Comparison of ENCODE assay signal across 2 cellular contexts in the genomic region with DNA sequence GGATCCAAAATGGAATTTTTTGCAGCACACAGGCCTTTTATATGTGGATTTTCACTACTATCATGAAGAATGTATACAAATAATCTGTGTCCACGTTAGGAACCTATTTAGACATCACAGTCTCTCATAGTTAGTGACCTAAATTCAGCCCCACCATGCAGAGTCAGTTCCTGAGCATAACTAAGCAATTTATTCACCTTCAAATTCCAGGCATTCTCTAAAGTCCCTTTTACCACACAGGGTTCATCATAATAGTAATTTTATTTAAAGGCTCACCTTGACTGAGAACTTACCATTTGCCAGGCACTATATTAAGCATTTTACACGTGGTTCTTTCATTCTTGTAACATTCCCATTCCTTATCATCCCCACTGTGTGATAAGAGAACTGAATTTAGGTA.
A peak's percentile ranks its signal among the peaks of the same experiment; 100 is the strongest.
TF ChIP-seq lines count a peak whose summit lies in the region.

No MANE protein-coding gene starts in this region.

TF ChIP-seq in GM23338, 12 proteins besides CTCF, POLR2A, EP300 and RAD21 (continues in another document):
- TF ChIP-seq, protein P1, sequence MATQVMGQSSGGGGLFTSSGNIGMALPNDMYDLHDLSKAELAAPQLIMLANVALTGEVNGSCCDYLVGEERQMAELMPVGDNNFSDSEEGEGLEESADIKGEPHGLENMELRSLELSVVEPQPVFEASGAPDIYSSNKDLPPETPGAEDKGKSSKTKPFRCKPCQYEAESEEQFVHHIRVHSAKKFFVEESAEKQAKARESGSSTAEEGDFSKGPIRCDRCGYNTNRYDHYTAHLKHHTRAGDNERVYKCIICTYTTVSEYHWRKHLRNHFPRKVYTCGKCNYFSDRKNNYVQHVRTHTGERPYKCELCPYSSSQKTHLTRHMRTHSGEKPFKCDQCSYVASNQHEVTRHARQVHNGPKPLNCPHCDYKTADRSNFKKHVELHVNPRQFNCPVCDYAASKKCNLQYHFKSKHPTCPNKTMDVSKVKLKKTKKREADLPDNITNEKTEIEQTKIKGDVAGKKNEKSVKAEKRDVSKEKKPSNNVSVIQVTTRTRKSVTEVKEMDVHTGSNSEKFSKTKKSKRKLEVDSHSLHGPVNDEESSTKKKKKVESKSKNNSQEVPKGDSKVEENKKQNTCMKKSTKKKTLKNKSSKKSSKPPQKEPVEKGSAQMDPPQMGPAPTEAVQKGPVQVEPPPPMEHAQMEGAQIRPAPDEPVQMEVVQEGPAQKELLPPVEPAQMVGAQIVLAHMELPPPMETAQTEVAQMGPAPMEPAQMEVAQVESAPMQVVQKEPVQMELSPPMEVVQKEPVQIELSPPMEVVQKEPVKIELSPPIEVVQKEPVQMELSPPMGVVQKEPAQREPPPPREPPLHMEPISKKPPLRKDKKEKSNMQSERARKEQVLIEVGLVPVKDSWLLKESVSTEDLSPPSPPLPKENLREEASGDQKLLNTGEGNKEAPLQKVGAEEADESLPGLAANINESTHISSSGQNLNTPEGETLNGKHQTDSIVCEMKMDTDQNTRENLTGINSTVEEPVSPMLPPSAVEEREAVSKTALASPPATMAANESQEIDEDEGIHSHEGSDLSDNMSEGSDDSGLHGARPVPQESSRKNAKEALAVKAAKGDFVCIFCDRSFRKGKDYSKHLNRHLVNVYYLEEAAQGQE (IDR thresholded peaks at IDR 0.05; ENCODE audit: unreplicated experiment) = no peak
- TF ChIP-seq, protein P2, sequence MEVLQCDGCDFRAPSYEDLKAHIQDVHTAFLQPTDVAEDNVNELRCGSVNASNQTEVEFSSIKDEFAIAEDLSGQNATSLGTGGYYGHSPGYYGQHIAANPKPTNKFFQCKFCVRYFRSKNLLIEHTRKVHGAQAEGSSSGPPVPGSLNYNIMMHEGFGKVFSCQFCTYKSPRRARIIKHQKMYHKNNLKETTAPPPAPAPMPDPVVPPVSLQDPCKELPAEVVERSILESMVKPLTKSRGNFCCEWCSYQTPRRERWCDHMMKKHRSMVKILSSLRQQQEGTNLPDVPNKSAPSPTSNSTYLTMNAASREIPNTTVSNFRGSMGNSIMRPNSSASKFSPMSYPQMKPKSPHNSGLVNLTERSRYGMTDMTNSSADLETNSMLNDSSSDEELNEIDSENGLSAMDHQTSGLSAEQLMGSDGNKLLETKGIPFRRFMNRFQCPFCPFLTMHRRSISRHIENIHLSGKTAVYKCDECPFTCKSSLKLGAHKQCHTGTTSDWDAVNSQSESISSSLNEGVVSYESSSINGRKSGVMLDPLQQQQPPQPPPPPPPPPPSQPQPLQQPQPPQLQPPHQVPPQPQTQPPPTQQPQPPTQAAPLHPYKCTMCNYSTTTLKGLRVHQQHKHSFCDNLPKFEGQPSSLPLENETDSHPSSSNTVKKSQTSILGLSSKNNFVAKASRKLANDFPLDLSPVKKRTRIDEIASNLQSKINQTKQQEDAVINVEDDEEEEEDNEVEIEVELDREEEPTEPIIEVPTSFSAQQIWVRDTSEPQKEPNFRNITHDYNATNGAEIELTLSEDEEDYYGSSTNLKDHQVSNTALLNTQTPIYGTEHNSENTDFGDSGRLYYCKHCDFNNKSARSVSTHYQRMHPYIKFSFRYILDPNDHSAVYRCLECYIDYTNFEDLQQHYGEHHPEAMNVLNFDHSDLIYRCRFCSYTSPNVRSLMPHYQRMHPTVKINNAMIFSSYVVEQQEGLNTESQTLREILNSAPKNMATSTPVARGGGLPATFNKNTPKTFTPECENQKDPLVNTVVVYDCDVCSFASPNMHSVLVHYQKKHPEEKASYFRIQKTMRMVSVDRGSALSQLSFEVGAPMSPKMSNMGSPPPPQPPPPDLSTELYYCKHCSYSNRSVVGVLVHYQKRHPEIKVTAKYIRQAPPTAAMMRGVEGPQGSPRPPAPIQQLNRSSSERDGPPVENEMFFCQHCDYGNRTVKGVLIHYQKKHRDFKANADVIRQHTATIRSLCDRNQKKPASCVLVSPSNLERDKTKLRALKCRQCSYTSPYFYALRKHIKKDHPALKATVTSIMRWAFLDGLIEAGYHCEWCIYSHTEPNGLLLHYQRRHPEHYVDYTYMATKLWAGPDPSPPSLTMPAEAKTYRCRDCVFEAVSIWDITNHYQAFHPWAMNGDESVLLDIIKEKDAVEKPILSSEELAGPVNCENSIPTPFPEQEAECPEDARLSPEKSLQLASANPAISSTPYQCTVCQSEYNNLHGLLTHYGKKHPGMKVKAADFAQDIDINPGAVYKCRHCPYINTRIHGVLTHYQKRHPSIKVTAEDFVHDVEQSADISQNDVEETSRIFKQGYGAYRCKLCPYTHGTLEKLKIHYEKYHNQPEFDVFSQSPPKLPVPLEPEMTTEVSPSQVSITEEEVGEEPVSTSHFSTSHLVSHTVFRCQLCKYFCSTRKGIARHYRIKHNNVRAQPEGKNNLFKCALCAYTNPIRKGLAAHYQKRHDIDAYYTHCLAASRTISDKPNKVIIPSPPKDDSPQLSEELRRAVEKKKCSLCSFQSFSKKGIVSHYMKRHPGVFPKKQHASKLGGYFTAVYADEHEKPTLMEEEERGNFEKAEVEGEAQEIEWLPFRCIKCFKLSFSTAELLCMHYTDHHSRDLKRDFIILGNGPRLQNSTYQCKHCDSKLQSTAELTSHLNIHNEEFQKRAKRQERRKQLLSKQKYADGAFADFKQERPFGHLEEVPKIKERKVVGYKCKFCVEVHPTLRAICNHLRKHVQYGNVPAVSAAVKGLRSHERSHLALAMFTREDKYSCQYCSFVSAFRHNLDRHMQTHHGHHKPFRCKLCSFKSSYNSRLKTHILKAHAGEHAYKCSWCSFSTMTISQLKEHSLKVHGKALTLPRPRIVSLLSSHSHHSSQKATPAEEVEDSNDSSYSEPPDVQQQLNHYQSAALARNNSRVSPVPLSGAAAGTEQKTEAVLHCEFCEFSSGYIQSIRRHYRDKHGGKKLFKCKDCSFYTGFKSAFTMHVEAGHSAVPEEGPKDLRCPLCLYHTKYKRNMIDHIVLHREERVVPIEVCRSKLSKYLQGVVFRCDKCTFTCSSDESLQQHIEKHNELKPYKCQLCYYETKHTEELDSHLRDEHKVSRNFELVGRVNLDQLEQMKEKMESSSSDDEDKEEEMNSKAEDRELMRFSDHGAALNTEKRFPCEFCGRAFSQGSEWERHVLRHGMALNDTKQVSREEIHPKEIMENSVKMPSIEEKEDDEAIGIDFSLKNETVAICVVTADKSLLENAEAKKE (CRISPR knock-in tag; IDR thresholded peaks at IDR 0.05) = no peak
- TF ChIP-seq CREB1 (CRISPR knock-in tag; IDR thresholded peaks at IDR 0.05; ENCODE audit: low read depth) (no peak), EZH2phosphoT487 (IDR thresholded peaks at IDR 0.05; ENCODE audit: unreplicated experiment) (no peak), JUNB (IDR thresholded peaks at IDR 0.05; ENCODE audit: unreplicated experiment) (no peak), ZNF331 (CRISPR knock-in tag; IDR thresholded peaks at IDR 0.05; ENCODE audit: low read depth) (no peak), EZH2 (IDR thresholded peaks at IDR 0.05; ENCODE audit: low read depth, unreplicated experiment) (no peak), STAT1 (IDR thresholded peaks at IDR 0.05; ENCODE audit: unreplicated experiment) (no peak), NANOG (IDR thresholded peaks at IDR 0.05; ENCODE audit: borderline replicate concordance) (no peak)
- TF ChIP-seq, protein P3, sequence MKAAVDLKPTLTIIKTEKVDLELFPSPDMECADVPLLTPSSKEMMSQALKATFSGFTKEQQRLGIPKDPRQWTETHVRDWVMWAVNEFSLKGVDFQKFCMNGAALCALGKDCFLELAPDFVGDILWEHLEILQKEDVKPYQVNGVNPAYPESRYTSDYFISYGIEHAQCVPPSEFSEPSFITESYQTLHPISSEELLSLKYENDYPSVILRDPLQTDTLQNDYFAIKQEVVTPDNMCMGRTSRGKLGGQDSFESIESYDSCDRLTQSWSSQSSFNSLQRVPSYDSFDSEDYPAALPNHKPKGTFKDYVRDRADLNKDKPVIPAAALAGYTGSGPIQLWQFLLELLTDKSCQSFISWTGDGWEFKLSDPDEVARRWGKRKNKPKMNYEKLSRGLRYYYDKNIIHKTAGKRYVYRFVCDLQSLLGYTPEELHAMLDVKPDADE (IDR thresholded peaks at IDR 0.05) = no peak

TF ChIP-seq in H1, 55 proteins besides CTCF, POLR2A, EP300 and RAD21:
- TF ChIP-seq SP2 (IDR thresholded peaks at IDR 0.05; ENCODE audit: low read length) = no peak
- TF ChIP-seq TEAD4 (IDR thresholded peaks at IDR 0.05; ENCODE audit: low read depth, low read length) = peak; percentile 62; the same call in 1 of the 2 replicates
- TF ChIP-seq, protein P4, sequence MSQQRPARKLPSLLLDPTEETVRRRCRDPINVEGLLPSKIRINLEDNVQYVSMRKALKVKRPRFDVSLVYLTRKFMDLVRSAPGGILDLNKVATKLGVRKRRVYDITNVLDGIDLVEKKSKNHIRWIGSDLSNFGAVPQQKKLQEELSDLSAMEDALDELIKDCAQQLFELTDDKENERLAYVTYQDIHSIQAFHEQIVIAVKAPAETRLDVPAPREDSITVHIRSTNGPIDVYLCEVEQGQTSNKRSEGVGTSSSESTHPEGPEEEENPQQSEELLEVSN (IDR thresholded peaks at IDR 0.05) = no peak
- no peak for TF ChIP-seq TAF1 (IDR thresholded peaks at IDR 0.05; ENCODE audit: low read depth, low read length)
- no peak for TF ChIP-seq ZNF274 (IDR thresholded peaks at IDR 0.05; ENCODE audit: borderline replicate concordance, extremely low read depth, low read length)
TF ChIP-seq in H1: peak in this region for 1.
